23 cellular contexts compared by ENCODE assay signal in genomic region chr20:41586784-41587183, GRCh38.
"Had no signal": no experiment of that assay in that cellular context is flagged by ENCODE, and none has a peak within 500 bp of the region (broad histone marks: within the 10 kb centered on the region; RNA-seq: fewer than 3 reads in every experiment).

No MANE protein-coding gene starts in this region.

- H3K4me1 ChIP-seq: foreskin keratinocyte, left lung, lower lobe of right lung had no signal

- H3K27me3 ChIP-seq: dorsolateral prefrontal cortex, esophagus muscularis mucosa, foreskin keratinocyte, gastroesophageal sphincter, heart left ventricle, hepatocyte, left lung had no signal

- H3K4me2 ChIP-seq: hepatocyte had no signal

- H3K27ac ChIP-seq: coronary artery, dorsolateral prefrontal cortex, esophagus muscularis mucosa, foreskin keratinocyte, gastroesophageal sphincter, hepatocyte, left lung, lower lobe of right lung had no signal

- ATAC-seq: foreskin keratinocyte; gastroesophageal sphincter; left lung; lower lobe of right lung; mucosa of descending colon; naive thymus-derived CD4-positive, alpha-beta T cell had no signal

- H3K4me3 ChIP-seq: coronary artery, dorsolateral prefrontal cortex, esophagus muscularis mucosa, gastroesophageal sphincter, heart left ventricle, hepatocyte, left lung, lower lobe of right lung, mucosa of descending colon had no signal

- H2AFZ ChIP-seq: hepatocyte had no signal

- H3K36me3 ChIP-seq: lower lobe of right lung had no signal

- FAIRE-seq: colon, endothelial cell of umbilical vein, frontal cortex, keratinocyte had no signal

- DNase-seq: dermis blood vessel endothelial cell; dorsolateral prefrontal cortex; effector CD4-positive, alpha-beta T cell; effector memory CD4-positive, alpha-beta T cell; foreskin keratinocyte; heart left ventricle; hypothalamus; immature natural killer cell; left cardiac atrium; left lung; left ventricle myocardium superior; lower lobe of right lung; mesenchymal stem cell; mucosa of descending colon; naive thymus-derived CD4-positive, alpha-beta T cell had no signal
